Comparison of ENCODE assay signal across 14 cellular contexts in the genomic region with DNA sequence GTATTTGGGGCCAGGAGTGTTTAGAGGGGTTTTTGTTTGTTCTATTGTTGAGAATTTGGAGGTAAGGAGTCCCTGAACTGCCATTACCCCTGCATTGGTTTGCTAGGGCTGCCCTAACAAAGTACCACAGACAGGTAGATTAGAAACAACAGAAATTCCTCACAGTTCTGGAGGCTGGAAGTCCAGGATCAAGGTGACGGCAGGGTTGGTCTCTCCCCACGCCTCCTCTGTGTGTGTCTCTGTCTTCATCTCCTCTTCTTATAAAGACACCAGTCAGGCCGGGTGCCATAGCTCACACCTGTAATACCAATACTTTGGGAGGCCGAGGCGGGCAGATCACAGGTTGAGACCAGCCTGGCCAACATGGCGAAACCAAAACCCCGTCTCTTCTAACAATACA.
DNase-seq lines count a peak whose midpoint lies in the region; ATAC-seq and TF ChIP-seq lines count a peak whose summit lies in the region.
"Had no signal": no experiment of that assay in that cellular context is flagged by ENCODE, and none has a peak within 500 bp of the region (broad histone marks: within the 10 kb centered on the region; RNA-seq: fewer than 3 reads in every experiment).

No MANE protein-coding gene starts in this region.

- no peak overlapping the region for H3K27ac Mint-ChIP-seq in type B pancreatic cell
- H3K27ac Mint-ChIP-seq: B cell; CD8-positive, alpha-beta T cell; GM23338 had no signal

- H3K27me3 Mint-ChIP-seq in activated T-cell treated with anti-CD3 and anti-CD28 coated beads, Interleukin-2, amount 50 U/mL, for 4 hours (ENCODE audit: low read depth) = peaks cover 3% of the 10 kb centered on the region
- no peaks in the 10 kb centered on the region for H3K27me3 Mint-ChIP-seq in type B pancreatic cell

- no peak for TF ChIP-seq POLR2A in prostate gland (IDR thresholded peaks at IDR 0.05)

- 96% methylated on average over 7 of the region's 7 CpGs for WGBS in prostate gland
- WGBS in urinary bladder = 97% methylated on average over 7 of the region's 7 CpGs

- H3K9me3 ChIP-seq in HEK293 (ENCODE audit: control insufficient read depth, insufficient read depth, low read depth, low read length) (no peaks in the 10 kb centered on the region), prostate gland (no peaks in the 10 kb centered on the region)

- no peaks in the 10 kb centered on the region for H3K4me1 Mint-ChIP-seq in activated T-cell treated with anti-CD3 and anti-CD28 coated beads, Interleukin-2, amount 50 U/mL, for 4 hours (ENCODE audit: low read depth)
- no peaks in the 10 kb centered on the region for H3K4me1 Mint-ChIP-seq in type B pancreatic cell (ENCODE audit: unreplicated experiment)
- H3K4me1 Mint-ChIP-seq: B cell, GM23338 had no signal

- no peaks in the 10 kb centered on the region for H3K9me3 Mint-ChIP-seq in activated T-cell treated with anti-CD3 and anti-CD28 coated beads, Interleukin-2, amount 50 U/mL, for 4 hours
- H3K9me3 Mint-ChIP-seq in type B pancreatic cell = peaks cover 5% of the 10 kb centered on the region
- H3K9me3 Mint-ChIP-seq: CD8-positive, alpha-beta T cell; GM23338 had no signal

- intact Hi-C loops in prostate gland (cut with DNase I) = no loop called here

- H3K4me3 Mint-ChIP-seq in activated T-cell treated with anti-CD3 and anti-CD28 coated beads, Interleukin-2, amount 50 U/mL, for 4 hours = no peak overlapping the region
- no peak overlapping the region for H3K4me3 Mint-ChIP-seq in type B pancreatic cell
- H3K4me3 Mint-ChIP-seq: B cell; CD8-positive, alpha-beta T cell; GM23338 had no signal

- H3K4me3 ChIP-seq in HEK293 (ENCODE audit: low read depth, low read length) (no peak overlapping the region), prostate gland (no peak overlapping the region), urinary bladder (ENCODE audit: low read depth, low read length) (no peak overlapping the region)
- H3K4me3 ChIP-seq: GM23338 had no signal

- TF ChIP-seq CTCF in HEK293 (tag by site-specific recombination; IDR thresholded peaks at IDR 0.05) (no peak), VCaP (conservative IDR thresholded peaks at IDR 0.05) (no peak), prostate gland (IDR thresholded peaks at IDR 0.05) (no peak), type B pancreatic cell (conservative IDR thresholded peaks at IDR 0.05) (no peak)

- H3K36me3 Mint-ChIP-seq in activated T-cell treated with anti-CD3 and anti-CD28 coated beads, Interleukin-2, amount 50 U/mL, for 4 hours (ENCODE audit: insufficient read depth) = no peaks in the 10 kb centered on the region
- peaks cover 10% of the 10 kb centered on the region for H3K36me3 Mint-ChIP-seq in type B pancreatic cell
- H3K36me3 Mint-ChIP-seq: CD8-positive, alpha-beta T cell had no signal

- CTCF ChIA-PET in HEK293 (lab: Yijun Ruan, JAX) = interaction anchor here (1.3 kb wide), 1 partner anchor 346 kb away, joined by 5 read pairs; no protein-coding TSS in a partner anchor

- POLR2A ChIA-PET in HEK293 (lab: Yijun Ruan, JAX) = interaction anchor here (0.6 kb wide), 1 partner anchor 8 kb away, joined by 3 read pairs; no protein-coding TSS in a partner anchor

- DNase-seq in prostate gland (ENCODE audit: low spot score) (no peak), type B pancreatic cell (ENCODE audit: extremely low spot score, unreplicated experiment) (no peak), D341Med (ENCODE audit: low spot score) (no peak), HuH-7.5 (ENCODE audit: low spot score) (no peak)
- no peak for DNase-seq in activated T-cell treated with anti-CD3 and anti-CD28 coated beads, Interleukin-2, amount 50 U/mL, for 4 hours
- DNase-seq: C1 segment of cervical spinal cord; CD8-positive, alpha-beta T cell; H7; IMR-90 had no signal

- H3K27ac ChIP-seq in HEK293 (ENCODE audit: extremely low read depth, low read depth, low read length) (no peak overlapping the region), VCaP (peak overlapping the region; percentile 38), prostate gland (peak overlapping the region; percentile 26 to 58), urinary bladder (ENCODE audit: low read depth) (peak overlapping the region; percentile 39)

- no peak for ATAC-seq in activated T-cell treated with anti-CD3 and anti-CD28 coated beads, Interleukin-2, amount 50 U/mL, for 4 hours
- ATAC-seq: CD8-positive, alpha-beta T cell; GM23338 had no signal

- H3K36me3 ChIP-seq in HEK293 (ENCODE audit: control insufficient read depth in 2 of 2, insufficient read depth in 1 of 2, low read length in 2 of 2) (no peaks in the 10 kb centered on the region), prostate gland (no peaks in the 10 kb centered on the region), urinary bladder (ENCODE audit: insufficient read depth) (no peaks in the 10 kb centered on the region)

- H3K27me3 ChIP-seq in prostate gland (replicated peaks; ENCODE audit: insufficient read depth) = no peaks in the 10 kb centered on the region

- H3K4me1 ChIP-seq in HEK293 (ENCODE audit: control insufficient read depth, insufficient read depth, low read length) = peaks cover 1% of the 10 kb centered on the region; the same call in 1 of the 2 replicates
- no peaks in the 10 kb centered on the region for H3K4me1 ChIP-seq in prostate gland (replicated peaks)
- no peaks in the 10 kb centered on the region for H3K4me1 ChIP-seq in urinary bladder (ENCODE audit: insufficient read depth)

TF ChIP-seq in HEK293, 187 proteins besides CTCF, POLR2A, EP300 and RAD21:
- TF ChIP-seq ZNF501 (tag by site-specific recombination; IDR thresholded peaks at IDR 0.05) (no peak), ZNF548 (tag by site-specific recombination; IDR thresholded peaks at IDR 0.05) (peak; percentile 91)
